ENCODE assay signal across 8 cellular contexts in genomic region chr1:15835205-15835740, GRCh38. TPM values are rescaled to one million over a fixed set of nuclear protein-coding genes. Genes with fewer than 3 reads are reported as not detected.
DNase-seq lines count a peak whose midpoint lies in the region; ATAC-seq and TF ChIP-seq lines count a peak whose summit lies in the region.

No MANE protein-coding gene starts in this region.

- peak; percentile 6 for ATAC-seq in HG02885 (IDR thresholded peaks at IDR 0.05; ENCODE audit: poor library complexity, unreplicated experiment)

- peak overlapping the region; percentile 88 for H3K9ac ChIP-seq in SU-DHL-6 (ENCODE audit: low read length)
- peak overlapping the region; percentile 99 for H3K9ac ChIP-seq in endodermal cell (ENCODE audit: extremely low read depth, low read length, poor library complexity, severe bottlenecking)

- peaks cover 66% of the 10 kb centered on the region for H3F3A ChIP-seq in SU-DHL-6 (ENCODE audit: insufficient read depth)

- H3K9me3 Mint-ChIP-seq in endodermal cell (no peaks in the 10 kb centered on the region), nephron (no peaks in the 10 kb centered on the region)

- H4K20me1 ChIP-seq in SU-DHL-6 (ENCODE audit: low read depth, low read length): no peaks in the 10 kb centered on the region

- H3K36me3 Mint-ChIP-seq in endodermal cell (ENCODE audit: low read depth): peaks cover 7% of the 10 kb centered on the region
- peaks cover 9% of the 10 kb centered on the region for H3K36me3 Mint-ChIP-seq in nephron (ENCODE audit: low read depth)

- no peaks in the 10 kb centered on the region for H3K27me3 ChIP-seq in SU-DHL-6 (ENCODE audit: low read length)
- no peaks in the 10 kb centered on the region for H3K27me3 ChIP-seq in endodermal cell (ENCODE audit: control insufficient read depth, insufficient read depth, low read length, poor library complexity, severe bottlenecking)

- H3K36me3 ChIP-seq in SU-DHL-6 (ENCODE audit: low read length) (no peaks in the 10 kb centered on the region), endodermal cell (ENCODE audit: control insufficient read depth, insufficient read depth, low read length) (no peaks in the 10 kb centered on the region)

- H3K9me2 ChIP-seq in SU-DHL-6 (replicated peaks; ENCODE audit: insufficient read depth, low read length): no peaks in the 10 kb centered on the region

- peak overlapping the region; percentile 49 for H2AFZ ChIP-seq in SU-DHL-6 (ENCODE audit: low read depth, low read length, severe bottlenecking)

- peaks cover 4% of the 10 kb centered on the region; the same call in 1 of the 2 replicates for H3K79me2 ChIP-seq in SU-DHL-6 (ENCODE audit: insufficient read depth, low read length)

- H3K4me3 Mint-ChIP-seq in endodermal cell (peak overlapping the region; percentile 86), nephron (peak overlapping the region; percentile 93 to 96 (median 96))

- H3K4me1 Mint-ChIP-seq in endodermal cell: peaks cover 4% of the 10 kb centered on the region
- H3K4me1 Mint-ChIP-seq in nephron: peaks cover 31% of the 10 kb centered on the region

- DNase-seq in activated CD4-positive, CD25-positive, alpha-beta regulatory T cell (lab: John Stamatoyannopoulos, UW): peak in 3 of 4 experiments; percentile 35 to 55 (median 51)
- no peak for DNase-seq in activated CD4-positive, CD25-positive, alpha-beta regulatory T cell treated with anti-CD3 and anti-CD28 coated beads, Interleukin-2, amount 50 U/mL, for 72 hours
- DNase-seq in endodermal cell (no peak), T1000 (lab: John Stamatoyannopoulos, UW) (no peak)
- DNase-seq in stimulated activated CD4-positive, alpha-beta T cell treated with anti-CD3 and anti-CD28 coated beads, Interleukin-15, amount 100 ng/mL, for 24 hours: no peak

- peak overlapping the region; percentile 100 for H3K4me2 ChIP-seq in SU-DHL-6 (ENCODE audit: low read depth, low read length, poor library complexity, severe bottlenecking)

- H3K4me3 ChIP-seq in SU-DHL-6 (ENCODE audit: insufficient read depth, low read length, poor library complexity, severe bottlenecking) (peak overlapping the region; percentile 72), endodermal cell (ENCODE audit: low read length) (peak overlapping the region; percentile 94)

- H3K27ac ChIP-seq in SU-DHL-6 (ENCODE audit: low read depth, low read length) (peak overlapping the region; percentile 98), endodermal cell (ENCODE audit: low read depth, low read length) (peak overlapping the region; percentile 100)

- WGBS in endodermal cell (ENCODE audit: insufficient coverage in 1 of 2, insufficient read length in 1 of 2), 2 experiments: 0 to 1% methylated on average over 21 to 37 of the region's 37 CpGs

- H3K9me3 ChIP-seq in SU-DHL-6 (ENCODE audit: insufficient read depth, low read length): no peaks in the 10 kb centered on the region
- H3K9me3 ChIP-seq in endodermal cell (ENCODE audit: control insufficient read depth, low read length): no peaks in the 10 kb centered on the region

- no peaks in the 10 kb centered on the region for H3K27me3 Mint-ChIP-seq in endodermal cell (ENCODE audit: insufficient read depth)
- H3K27me3 Mint-ChIP-seq in nephron (ENCODE audit: low read depth): peaks cover 7% of the 10 kb centered on the region

- no peaks in the 10 kb centered on the region for H3K4me1 ChIP-seq in endodermal cell (ENCODE audit: control insufficient read depth, insufficient read depth, low read length)

- no peak for TF ChIP-seq CTCF in SU-DHL-6 (IDR thresholded peaks at IDR 0.05; ENCODE audit: insufficient read depth, low read length, poor library complexity, severe bottlenecking)
- no peak for TF ChIP-seq CTCF in endodermal cell (conservative IDR thresholded peaks at IDR 0.05)
- TF ChIP-seq CTCF in nephron (IDR thresholded peaks at IDR 0.05; ENCODE audit: unreplicated experiment in 3 of 3): no peak

- H3K27ac Mint-ChIP-seq in endodermal cell (peak overlapping the region; percentile 99), nephron (peak overlapping the region; percentile 100)

RNA-seq across cellular contexts. Expression of gene SPEN, which starts 12.2 kb away (rescaled TPM):
- 10 to 100 TPM; 61.5 to 71.9 TPM for total RNA-seq in endodermal cell
- 55.4 TPM for polyA plus RNA-seq in endodermal cell (2013, experiment 1 of 2)
- 52.7 TPM for polyA plus RNA-seq in endodermal cell (2013, experiment 2 of 2)

RNA-seq across cellular contexts. Expression of gene UQCRHL, which starts 27.8 kb away (rescaled TPM):
- total RNA-seq in endodermal cell: 1 to 10 TPM; 1.6 to 3.7 TPM
- 5.2 TPM for polyA plus RNA-seq in endodermal cell (2013, experiment 1 of 2)
- polyA plus RNA-seq in endodermal cell (2013, experiment 2 of 2): 5.2 TPM

Comparison
In these comparisons a context has a peak if more than half of its experiments do, and no peak if none do; other contexts are left out.
1. DNase-seq: peak in activated CD4-positive, CD25-positive, alpha-beta regulatory T cell (3 of 4); none in activated CD4-positive, CD25-positive, alpha-beta regulatory T cell treated with anti-CD3 and anti-CD28 coated beads, Interleukin-2, amount 50 U/mL, for 72 hours (single experiment), endodermal cell (single experiment), T1000 (single experiment) and stimulated activated CD4-positive, alpha-beta T cell treated with anti-CD3 and anti-CD28 coated beads, Interleukin-15, amount 100 ng/mL, for 24 hours (single experiment).